ENCODE assay signal across 13 cellular contexts in genomic region chr2:168431301-168432024, GRCh38.
"Had no signal": no experiment of that assay in that cellular context is flagged by ENCODE, and none has a peak within 500 bp of the region (broad histone marks: within the 10 kb centered on the region; RNA-seq: fewer than 3 reads in every experiment).

No MANE protein-coding gene starts in this region.

- ATAC-seq: activated CD8-positive, alpha-beta T cell treated with anti-CD3 and anti-CD28 coated beads for 36 hours; esophagus mucosa; right cardiac atrium; stimulated activated effector memory CD8-positive, alpha-beta T cell treated with anti-CD3 and anti-CD28 coated beads, Interleukin-12 subunit alpha, Interleukin-12 subunit beta, amount 100 ng/mL, for 72 hours had no signal

- DNase-seq: activated CD4-positive, CD25-positive, alpha-beta regulatory T cell treated with anti-CD3 and anti-CD28 coated beads, Interleukin-2, amount 50 U/mL, for 72 hours; activated CD8-positive, alpha-beta memory T cell treated with anti-CD3 and anti-CD28 coated beads, Interleukin-2, amount 50 U/mL, for 4 hours; activated CD8-positive, alpha-beta T cell treated with anti-CD3 and anti-CD28 coated beads for 36 hours; activated effector memory CD4-positive, alpha-beta T cell treated with Interleukin-2 at 50 U/mL for 16 hours; activated naive CD8-positive, alpha-beta T cell treated with anti-CD3 and anti-CD28 coated beads, Interleukin-2, amount 10 ng/mL, durations not matched to agents 7 days and 5 days; aorta; hypothalamus; kidney glomerular epithelial cell; right cardiac atrium; trophoblast cell had no signal

- H3K27me3 ChIP-seq: breast epithelium had no signal

- H3K4me3 ChIP-seq: breast epithelium had no signal

- H3K27ac Mint-ChIP-seq: activated CD8-positive, alpha-beta T cell treated with anti-CD3 and anti-CD28 coated beads for 36 hours; activated naive CD8-positive, alpha-beta T cell treated with anti-CD3 and anti-CD28 coated beads, Interleukin-2, amount 10 ng/mL, durations not matched to agents 7 days and 5 days; stimulated activated effector memory CD8-positive, alpha-beta T cell treated with anti-CD3 and anti-CD28 coated beads, Interleukin-12 subunit alpha, Interleukin-12 subunit beta, amount 100 ng/mL, for 72 hours had no signal

- H3K4me1 ChIP-seq: breast epithelium had no signal

- H3K36me3 Mint-ChIP-seq: stimulated activated effector memory CD8-positive, alpha-beta T cell treated with anti-CD3 and anti-CD28 coated beads, Interleukin-12 subunit alpha, Interleukin-12 subunit beta, amount 100 ng/mL, for 72 hours had no signal

- H3K4me3 Mint-ChIP-seq: activated CD8-positive, alpha-beta T cell treated with anti-CD3 and anti-CD28 coated beads for 36 hours; activated naive CD8-positive, alpha-beta T cell treated with anti-CD3 and anti-CD28 coated beads, Interleukin-2, amount 10 ng/mL, durations not matched to agents 7 days and 5 days; stimulated activated effector memory CD8-positive, alpha-beta T cell treated with anti-CD3 and anti-CD28 coated beads, Interleukin-12 subunit alpha, Interleukin-12 subunit beta, amount 100 ng/mL, for 72 hours had no signal

- H3K9me3 ChIP-seq: breast epithelium had no signal

- H3K9me3 Mint-ChIP-seq: activated CD8-positive, alpha-beta T cell treated with anti-CD3 and anti-CD28 coated beads for 36 hours; stimulated activated effector memory CD8-positive, alpha-beta T cell treated with anti-CD3 and anti-CD28 coated beads, Interleukin-12 subunit alpha, Interleukin-12 subunit beta, amount 100 ng/mL, for 72 hours had no signal

- H3K36me3 ChIP-seq: breast epithelium had no signal

- H3K27me3 Mint-ChIP-seq: activated CD8-positive, alpha-beta T cell treated with anti-CD3 and anti-CD28 coated beads for 36 hours; activated naive CD8-positive, alpha-beta T cell treated with anti-CD3 and anti-CD28 coated beads, Interleukin-2, amount 10 ng/mL, durations not matched to agents 7 days and 5 days had no signal

- H3K27ac ChIP-seq: breast epithelium had no signal
